In the genomic region with DNA sequence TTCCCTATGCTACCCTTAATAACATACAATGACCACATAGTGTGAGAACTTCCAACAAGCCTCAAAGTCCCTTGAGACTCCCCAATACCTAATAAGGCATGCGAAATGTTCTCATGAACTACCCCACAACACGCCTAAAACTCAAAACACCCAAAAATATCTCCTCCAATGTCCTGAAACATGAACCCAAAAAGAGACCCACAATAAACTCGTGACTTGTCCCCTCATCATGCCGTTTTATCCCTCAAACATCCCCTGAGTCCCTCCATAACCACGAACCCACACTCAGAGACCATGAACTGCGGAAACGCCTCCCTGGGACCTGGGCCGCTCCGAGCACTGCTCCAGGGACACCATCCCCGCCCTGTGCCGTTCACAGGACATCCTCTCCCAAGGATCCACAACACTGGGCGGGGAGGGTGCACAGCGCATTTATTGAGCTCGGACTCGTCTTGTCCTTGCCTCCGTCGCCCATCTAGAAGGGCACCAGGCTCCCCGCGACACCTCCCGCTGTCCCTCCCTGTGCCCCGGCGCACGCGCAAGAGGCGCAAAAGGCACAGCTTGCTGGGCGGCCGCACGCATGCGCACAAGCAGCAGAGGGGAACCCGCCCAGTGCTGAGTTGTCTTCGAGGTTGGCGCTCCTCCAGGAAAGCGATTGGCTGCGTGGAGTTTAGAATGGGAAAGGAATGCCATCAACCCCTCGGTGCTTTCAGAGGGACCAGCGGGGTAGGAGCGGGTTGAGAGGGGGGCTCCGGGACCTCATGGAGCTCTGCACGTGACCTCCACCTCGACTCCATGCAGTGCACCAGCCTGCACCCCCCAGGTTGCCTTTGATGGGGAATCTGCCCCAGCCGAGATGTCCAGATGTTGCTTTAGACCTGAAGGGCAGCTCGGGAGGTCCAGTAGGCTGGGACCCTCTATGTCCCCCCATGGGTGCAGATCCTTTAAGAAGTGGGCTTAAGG, we compare ENCODE assay signal across 1 cellular context.
TF ChIP-seq lines count a peak whose summit lies in the region.

No MANE protein-coding gene starts in this region.

TF ChIP-seq in K562, 482 proteins besides CTCF, POLR2A, EP300 and RAD21 (continued from another document):
- TF ChIP-seq STAT5A (IDR thresholded peaks at IDR 0.05; ENCODE audit: borderline replicate concordance, low read length) (no peak), ZNF165 (CRISPR knock-in tag; IDR thresholded peaks at IDR 0.05; ENCODE audit: borderline replicate concordance) (no peak), TAF9B (IDR thresholded peaks at IDR 0.05; ENCODE audit: partially characterized antibody) (no peak), CHCHD3 (CRISPR knock-in tag; IDR thresholded peaks at IDR 0.05) (no peak), POLR2AphosphoS2 (IDR thresholded peaks at IDR 0.05; ENCODE audit: low read length) (peak; percentile 53; the same call in 1 of the 2 replicates), GABPB2 (CRISPR knock-in tag; conservative IDR thresholded peaks at IDR 0.05) (no peak), ZEB2 (IDR thresholded peaks at IDR 0.05) (no peak), ZNF146 (CRISPR knock-in tag; IDR thresholded peaks at IDR 0.05; ENCODE audit: unreplicated experiment) (no peak)
- TF ChIP-seq, protein P1, sequence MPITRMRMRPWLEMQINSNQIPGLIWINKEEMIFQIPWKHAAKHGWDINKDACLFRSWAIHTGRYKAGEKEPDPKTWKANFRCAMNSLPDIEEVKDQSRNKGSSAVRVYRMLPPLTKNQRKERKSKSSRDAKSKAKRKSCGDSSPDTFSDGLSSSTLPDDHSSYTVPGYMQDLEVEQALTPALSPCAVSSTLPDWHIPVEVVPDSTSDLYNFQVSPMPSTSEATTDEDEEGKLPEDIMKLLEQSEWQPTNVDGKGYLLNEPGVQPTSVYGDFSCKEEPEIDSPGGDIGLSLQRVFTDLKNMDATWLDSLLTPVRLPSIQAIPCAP (CRISPR knock-in tag; IDR thresholded peaks at IDR 0.05; ENCODE audit: borderline replicate concordance) = no peak
- TF ChIP-seq, protein P2, sequence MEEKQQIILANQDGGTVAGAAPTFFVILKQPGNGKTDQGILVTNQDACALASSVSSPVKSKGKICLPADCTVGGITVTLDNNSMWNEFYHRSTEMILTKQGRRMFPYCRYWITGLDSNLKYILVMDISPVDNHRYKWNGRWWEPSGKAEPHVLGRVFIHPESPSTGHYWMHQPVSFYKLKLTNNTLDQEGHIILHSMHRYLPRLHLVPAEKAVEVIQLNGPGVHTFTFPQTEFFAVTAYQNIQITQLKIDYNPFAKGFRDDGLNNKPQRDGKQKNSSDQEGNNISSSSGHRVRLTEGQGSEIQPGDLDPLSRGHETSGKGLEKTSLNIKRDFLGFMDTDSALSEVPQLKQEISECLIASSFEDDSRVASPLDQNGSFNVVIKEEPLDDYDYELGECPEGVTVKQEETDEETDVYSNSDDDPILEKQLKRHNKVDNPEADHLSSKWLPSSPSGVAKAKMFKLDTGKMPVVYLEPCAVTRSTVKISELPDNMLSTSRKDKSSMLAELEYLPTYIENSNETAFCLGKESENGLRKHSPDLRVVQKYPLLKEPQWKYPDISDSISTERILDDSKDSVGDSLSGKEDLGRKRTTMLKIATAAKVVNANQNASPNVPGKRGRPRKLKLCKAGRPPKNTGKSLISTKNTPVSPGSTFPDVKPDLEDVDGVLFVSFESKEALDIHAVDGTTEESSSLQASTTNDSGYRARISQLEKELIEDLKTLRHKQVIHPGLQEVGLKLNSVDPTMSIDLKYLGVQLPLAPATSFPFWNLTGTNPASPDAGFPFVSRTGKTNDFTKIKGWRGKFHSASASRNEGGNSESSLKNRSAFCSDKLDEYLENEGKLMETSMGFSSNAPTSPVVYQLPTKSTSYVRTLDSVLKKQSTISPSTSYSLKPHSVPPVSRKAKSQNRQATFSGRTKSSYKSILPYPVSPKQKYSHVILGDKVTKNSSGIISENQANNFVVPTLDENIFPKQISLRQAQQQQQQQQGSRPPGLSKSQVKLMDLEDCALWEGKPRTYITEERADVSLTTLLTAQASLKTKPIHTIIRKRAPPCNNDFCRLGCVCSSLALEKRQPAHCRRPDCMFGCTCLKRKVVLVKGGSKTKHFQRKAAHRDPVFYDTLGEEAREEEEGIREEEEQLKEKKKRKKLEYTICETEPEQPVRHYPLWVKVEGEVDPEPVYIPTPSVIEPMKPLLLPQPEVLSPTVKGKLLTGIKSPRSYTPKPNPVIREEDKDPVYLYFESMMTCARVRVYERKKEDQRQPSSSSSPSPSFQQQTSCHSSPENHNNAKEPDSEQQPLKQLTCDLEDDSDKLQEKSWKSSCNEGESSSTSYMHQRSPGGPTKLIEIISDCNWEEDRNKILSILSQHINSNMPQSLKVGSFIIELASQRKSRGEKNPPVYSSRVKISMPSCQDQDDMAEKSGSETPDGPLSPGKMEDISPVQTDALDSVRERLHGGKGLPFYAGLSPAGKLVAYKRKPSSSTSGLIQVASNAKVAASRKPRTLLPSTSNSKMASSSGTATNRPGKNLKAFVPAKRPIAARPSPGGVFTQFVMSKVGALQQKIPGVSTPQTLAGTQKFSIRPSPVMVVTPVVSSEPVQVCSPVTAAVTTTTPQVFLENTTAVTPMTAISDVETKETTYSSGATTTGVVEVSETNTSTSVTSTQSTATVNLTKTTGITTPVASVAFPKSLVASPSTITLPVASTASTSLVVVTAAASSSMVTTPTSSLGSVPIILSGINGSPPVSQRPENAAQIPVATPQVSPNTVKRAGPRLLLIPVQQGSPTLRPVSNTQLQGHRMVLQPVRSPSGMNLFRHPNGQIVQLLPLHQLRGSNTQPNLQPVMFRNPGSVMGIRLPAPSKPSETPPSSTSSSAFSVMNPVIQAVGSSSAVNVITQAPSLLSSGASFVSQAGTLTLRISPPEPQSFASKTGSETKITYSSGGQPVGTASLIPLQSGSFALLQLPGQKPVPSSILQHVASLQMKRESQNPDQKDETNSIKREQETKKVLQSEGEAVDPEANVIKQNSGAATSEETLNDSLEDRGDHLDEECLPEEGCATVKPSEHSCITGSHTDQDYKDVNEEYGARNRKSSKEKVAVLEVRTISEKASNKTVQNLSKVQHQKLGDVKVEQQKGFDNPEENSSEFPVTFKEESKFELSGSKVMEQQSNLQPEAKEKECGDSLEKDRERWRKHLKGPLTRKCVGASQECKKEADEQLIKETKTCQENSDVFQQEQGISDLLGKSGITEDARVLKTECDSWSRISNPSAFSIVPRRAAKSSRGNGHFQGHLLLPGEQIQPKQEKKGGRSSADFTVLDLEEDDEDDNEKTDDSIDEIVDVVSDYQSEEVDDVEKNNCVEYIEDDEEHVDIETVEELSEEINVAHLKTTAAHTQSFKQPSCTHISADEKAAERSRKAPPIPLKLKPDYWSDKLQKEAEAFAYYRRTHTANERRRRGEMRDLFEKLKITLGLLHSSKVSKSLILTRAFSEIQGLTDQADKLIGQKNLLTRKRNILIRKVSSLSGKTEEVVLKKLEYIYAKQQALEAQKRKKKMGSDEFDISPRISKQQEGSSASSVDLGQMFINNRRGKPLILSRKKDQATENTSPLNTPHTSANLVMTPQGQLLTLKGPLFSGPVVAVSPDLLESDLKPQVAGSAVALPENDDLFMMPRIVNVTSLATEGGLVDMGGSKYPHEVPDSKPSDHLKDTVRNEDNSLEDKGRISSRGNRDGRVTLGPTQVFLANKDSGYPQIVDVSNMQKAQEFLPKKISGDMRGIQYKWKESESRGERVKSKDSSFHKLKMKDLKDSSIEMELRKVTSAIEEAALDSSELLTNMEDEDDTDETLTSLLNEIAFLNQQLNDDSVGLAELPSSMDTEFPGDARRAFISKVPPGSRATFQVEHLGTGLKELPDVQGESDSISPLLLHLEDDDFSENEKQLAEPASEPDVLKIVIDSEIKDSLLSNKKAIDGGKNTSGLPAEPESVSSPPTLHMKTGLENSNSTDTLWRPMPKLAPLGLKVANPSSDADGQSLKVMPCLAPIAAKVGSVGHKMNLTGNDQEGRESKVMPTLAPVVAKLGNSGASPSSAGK (IDR thresholded peaks at IDR 0.05) = peak; percentile 97
- TF ChIP-seq, protein P3, sequence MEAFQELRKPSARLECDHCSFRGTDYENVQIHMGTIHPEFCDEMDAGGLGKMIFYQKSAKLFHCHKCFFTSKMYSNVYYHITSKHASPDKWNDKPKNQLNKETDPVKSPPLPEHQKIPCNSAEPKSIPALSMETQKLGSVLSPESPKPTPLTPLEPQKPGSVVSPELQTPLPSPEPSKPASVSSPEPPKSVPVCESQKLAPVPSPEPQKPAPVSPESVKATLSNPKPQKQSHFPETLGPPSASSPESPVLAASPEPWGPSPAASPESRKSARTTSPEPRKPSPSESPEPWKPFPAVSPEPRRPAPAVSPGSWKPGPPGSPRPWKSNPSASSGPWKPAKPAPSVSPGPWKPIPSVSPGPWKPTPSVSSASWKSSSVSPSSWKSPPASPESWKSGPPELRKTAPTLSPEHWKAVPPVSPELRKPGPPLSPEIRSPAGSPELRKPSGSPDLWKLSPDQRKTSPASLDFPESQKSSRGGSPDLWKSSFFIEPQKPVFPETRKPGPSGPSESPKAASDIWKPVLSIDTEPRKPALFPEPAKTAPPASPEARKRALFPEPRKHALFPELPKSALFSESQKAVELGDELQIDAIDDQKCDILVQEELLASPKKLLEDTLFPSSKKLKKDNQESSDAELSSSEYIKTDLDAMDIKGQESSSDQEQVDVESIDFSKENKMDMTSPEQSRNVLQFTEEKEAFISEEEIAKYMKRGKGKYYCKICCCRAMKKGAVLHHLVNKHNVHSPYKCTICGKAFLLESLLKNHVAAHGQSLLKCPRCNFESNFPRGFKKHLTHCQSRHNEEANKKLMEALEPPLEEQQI (IDR thresholded peaks at IDR 0.05) = no peak
- TF ChIP-seq, protein P4, sequence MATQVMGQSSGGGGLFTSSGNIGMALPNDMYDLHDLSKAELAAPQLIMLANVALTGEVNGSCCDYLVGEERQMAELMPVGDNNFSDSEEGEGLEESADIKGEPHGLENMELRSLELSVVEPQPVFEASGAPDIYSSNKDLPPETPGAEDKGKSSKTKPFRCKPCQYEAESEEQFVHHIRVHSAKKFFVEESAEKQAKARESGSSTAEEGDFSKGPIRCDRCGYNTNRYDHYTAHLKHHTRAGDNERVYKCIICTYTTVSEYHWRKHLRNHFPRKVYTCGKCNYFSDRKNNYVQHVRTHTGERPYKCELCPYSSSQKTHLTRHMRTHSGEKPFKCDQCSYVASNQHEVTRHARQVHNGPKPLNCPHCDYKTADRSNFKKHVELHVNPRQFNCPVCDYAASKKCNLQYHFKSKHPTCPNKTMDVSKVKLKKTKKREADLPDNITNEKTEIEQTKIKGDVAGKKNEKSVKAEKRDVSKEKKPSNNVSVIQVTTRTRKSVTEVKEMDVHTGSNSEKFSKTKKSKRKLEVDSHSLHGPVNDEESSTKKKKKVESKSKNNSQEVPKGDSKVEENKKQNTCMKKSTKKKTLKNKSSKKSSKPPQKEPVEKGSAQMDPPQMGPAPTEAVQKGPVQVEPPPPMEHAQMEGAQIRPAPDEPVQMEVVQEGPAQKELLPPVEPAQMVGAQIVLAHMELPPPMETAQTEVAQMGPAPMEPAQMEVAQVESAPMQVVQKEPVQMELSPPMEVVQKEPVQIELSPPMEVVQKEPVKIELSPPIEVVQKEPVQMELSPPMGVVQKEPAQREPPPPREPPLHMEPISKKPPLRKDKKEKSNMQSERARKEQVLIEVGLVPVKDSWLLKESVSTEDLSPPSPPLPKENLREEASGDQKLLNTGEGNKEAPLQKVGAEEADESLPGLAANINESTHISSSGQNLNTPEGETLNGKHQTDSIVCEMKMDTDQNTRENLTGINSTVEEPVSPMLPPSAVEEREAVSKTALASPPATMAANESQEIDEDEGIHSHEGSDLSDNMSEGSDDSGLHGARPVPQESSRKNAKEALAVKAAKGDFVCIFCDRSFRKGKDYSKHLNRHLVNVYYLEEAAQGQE (CRISPR knock-in tag; IDR thresholded peaks at IDR 0.05; ENCODE audit: low read depth) = no peak
